Comparison of ENCODE assay signal across 12 cellular contexts in the genomic region with DNA sequence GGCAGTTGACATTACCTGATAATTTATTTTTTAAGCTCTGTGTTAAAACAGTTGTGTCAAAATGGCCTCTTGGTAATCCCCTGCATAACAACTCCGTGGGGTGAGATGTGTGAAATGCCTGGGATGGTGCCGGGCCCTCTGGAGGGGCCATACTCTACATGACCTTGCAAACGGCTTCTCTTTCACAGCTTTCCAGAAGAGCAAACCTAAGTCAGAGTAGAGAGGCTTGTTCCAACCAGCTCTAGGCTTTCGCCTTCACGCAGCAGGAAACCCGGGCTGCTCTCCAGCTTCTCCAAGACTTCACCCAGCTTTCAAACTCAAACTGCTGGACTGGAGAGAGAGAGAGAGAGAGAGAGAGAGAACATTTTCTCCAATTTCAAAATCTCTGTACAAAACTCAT.
DNase-seq lines count a peak whose midpoint lies in the region; ATAC-seq and TF ChIP-seq lines count a peak whose summit lies in the region.
"Had no signal": no experiment of that assay in that cellular context is flagged by ENCODE, and none has a peak within 500 bp of the region (broad histone marks: within the 10 kb centered on the region; RNA-seq: fewer than 3 reads in every experiment).

No MANE protein-coding gene starts in this region.

- POLR2A ChIA-PET in activated CD4-positive, alpha-beta memory T cell treated with anti-CD3 and anti-CD28 coated beads, Interleukin-2, amount 10 ng/mL, durations not matched to agents 7 days and 5 days (lab: Charles Lee) = interaction anchor here (1.1 to 2.9 kb wide), 6 partner anchors 9 to 107 kb away, joined by 3 to 15 read pairs (median 4); no protein-coding TSS in a partner anchor
- POLR2A ChIA-PET in activated CD4-positive, alpha-beta memory T cell treated with anti-CD3 and anti-CD28 coated beads for 36 hours (lab: Charles Lee) = no interaction called here

- DNase-seq in activated CD4-positive, alpha-beta memory T cell treated with anti-CD3 and anti-CD28 coated beads, Interleukin-2, amount 10 ng/mL, durations not matched to agents 7 days and 5 days = no peak
- DNase-seq in activated CD4-positive, alpha-beta memory T cell treated with anti-CD3 and anti-CD28 coated beads for 36 hours = no peak
- DNase-seq in fibroblast of lung (ENCODE audit: low read depth in 2 of 2) = peak; percentile 40 to 72
- peak; percentile 44 for DNase-seq in midbrain (lab: John Stamatoyannopoulos, UW)
- peak; percentile 54 for DNase-seq in ureter (ENCODE audit: low spot score)
- DNase-seq in HUDEP-2 (lab: John Stamatoyannopoulos, UW; ENCODE audit: unreplicated experiment in 76 of 76) = no peak
- no peak for DNase-seq in dedifferentiated amniotic fluid mesenchymal stem cell (ENCODE audit: extremely low spot score)
- DNase-seq: NCI-H1694 treated with DMSO at 0.1 percent for 48 hours; stimulated activated naive CD8-positive, alpha-beta T cell treated with anti-CD3 and anti-CD28 coated beads, Interleukin-15, amount 100 ng/mL, for 72 hours had no signal

- H3K79me2 ChIP-seq in fibroblast of lung (ENCODE audit: control insufficient read depth, insufficient read depth, low read length) = no peaks in the 10 kb centered on the region

- no peak overlapping the region for H3K27ac ChIP-seq in fibroblast of lung (ENCODE audit: insufficient read depth, low read length)

- no peak for ATAC-seq in HG02623 (IDR thresholded peaks at IDR 0.05; ENCODE audit: unreplicated experiment)
- ATAC-seq: stimulated activated naive CD8-positive, alpha-beta T cell treated with anti-CD3 and anti-CD28 coated beads, Interleukin-15, amount 100 ng/mL, for 72 hours had no signal

- peak overlapping the region; percentile 35 for H3K27ac Mint-ChIP-seq in activated CD4-positive, alpha-beta memory T cell treated with anti-CD3 and anti-CD28 coated beads, Interleukin-2, amount 10 ng/mL, durations not matched to agents 7 days and 5 days
- no peak overlapping the region for H3K27ac Mint-ChIP-seq in activated CD4-positive, alpha-beta memory T cell treated with anti-CD3 and anti-CD28 coated beads for 36 hours
- H3K27ac Mint-ChIP-seq: CD14-positive monocyte; memory B cell; stimulated activated naive CD8-positive, alpha-beta T cell treated with anti-CD3 and anti-CD28 coated beads, Interleukin-15, amount 100 ng/mL, for 72 hours had no signal

- H3K4me3 Mint-ChIP-seq in activated CD4-positive, alpha-beta memory T cell treated with anti-CD3 and anti-CD28 coated beads, Interleukin-2, amount 10 ng/mL, durations not matched to agents 7 days and 5 days = no peak overlapping the region
- no peak overlapping the region for H3K4me3 Mint-ChIP-seq in activated CD4-positive, alpha-beta memory T cell treated with anti-CD3 and anti-CD28 coated beads for 36 hours
- H3K4me3 Mint-ChIP-seq: CD14-positive monocyte; memory B cell; stimulated activated naive CD8-positive, alpha-beta T cell treated with anti-CD3 and anti-CD28 coated beads, Interleukin-15, amount 100 ng/mL, for 72 hours had no signal

- no peaks in the 10 kb centered on the region for H3K36me3 ChIP-seq in fibroblast of lung (ENCODE audit: control insufficient read depth, insufficient read depth, low read length)

- no peak for TF ChIP-seq CTCF in fibroblast of lung (conservative IDR thresholded peaks at IDR 0.05 in 1 of 2, IDR thresholded peaks at IDR 0.05 in 1 of 2; ENCODE audit: low read depth in 1 of 2, low read length in 2 of 2)

- no peak overlapping the region for H3K9ac ChIP-seq in fibroblast of lung (ENCODE audit: insufficient read depth, low read length)

- H3K4me3 ChIP-seq in fibroblast of lung (replicated peaks in 1 of 4; ENCODE audit: control extremely low read depth in 1 of 4, insufficient read depth in 1 of 4, low read depth in 3 of 4, low read length in 4 of 4) = no peak overlapping the region

- H3K4me2 ChIP-seq in fibroblast of lung (ENCODE audit: extremely low read depth, insufficient read depth, low read length) = no peak overlapping the region

- no peaks in the 10 kb centered on the region for H4K20me1 ChIP-seq in fibroblast of lung (ENCODE audit: control insufficient read depth, extremely low read depth, insufficient read depth, low read length)

- no peaks in the 10 kb centered on the region for H3K4me1 ChIP-seq in fibroblast of lung (ENCODE audit: control insufficient read depth, extremely low read depth, insufficient read depth, low read length)

- H3K27me3 Mint-ChIP-seq in activated CD4-positive, alpha-beta memory T cell treated with anti-CD3 and anti-CD28 coated beads, Interleukin-2, amount 10 ng/mL, durations not matched to agents 7 days and 5 days = no peaks in the 10 kb centered on the region
- no peaks in the 10 kb centered on the region for H3K27me3 Mint-ChIP-seq in activated CD4-positive, alpha-beta memory T cell treated with anti-CD3 and anti-CD28 coated beads for 36 hours
- H3K27me3 Mint-ChIP-seq: memory B cell; stimulated activated naive CD8-positive, alpha-beta T cell treated with anti-CD3 and anti-CD28 coated beads, Interleukin-15, amount 100 ng/mL, for 72 hours had no signal

- CTCF ChIA-PET in activated CD4-positive, alpha-beta memory T cell treated with anti-CD3 and anti-CD28 coated beads, Interleukin-2, amount 10 ng/mL, durations not matched to agents 7 days and 5 days (lab: Charles Lee) = interaction anchor here (1.5 to 1.7 kb wide), 4 partner anchors 9 to 207 kb away, joined by 4 to 7 read pairs (median 4); no protein-coding TSS in a partner anchor
- CTCF ChIA-PET in activated CD4-positive, alpha-beta memory T cell treated with anti-CD3 and anti-CD28 coated beads for 36 hours (lab: Charles Lee) = interaction anchor here (1.1 kb wide), 1 partner anchor 35 kb away, joined by 3 read pairs; no protein-coding TSS in a partner anchor

- peaks cover 8% of the 10 kb centered on the region for H3K9me3 Mint-ChIP-seq in activated CD4-positive, alpha-beta memory T cell treated with anti-CD3 and anti-CD28 coated beads, Interleukin-2, amount 10 ng/mL, durations not matched to agents 7 days and 5 days
- no peaks in the 10 kb centered on the region for H3K9me3 Mint-ChIP-seq in activated CD4-positive, alpha-beta memory T cell treated with anti-CD3 and anti-CD28 coated beads for 36 hours
- H3K9me3 Mint-ChIP-seq: CD14-positive monocyte, memory B cell had no signal

- H3K36me3 Mint-ChIP-seq in activated CD4-positive, alpha-beta memory T cell treated with anti-CD3 and anti-CD28 coated beads, Interleukin-2, amount 10 ng/mL, durations not matched to agents 7 days and 5 days (ENCODE audit: low read depth) = peaks cover 9% of the 10 kb centered on the region
- no peaks in the 10 kb centered on the region for H3K36me3 Mint-ChIP-seq in activated CD4-positive, alpha-beta memory T cell treated with anti-CD3 and anti-CD28 coated beads for 36 hours
- H3K36me3 Mint-ChIP-seq: CD14-positive monocyte, memory B cell had no signal

- no peaks in the 10 kb centered on the region for H3K9me3 ChIP-seq in fibroblast of lung (ENCODE audit: control insufficient read depth, insufficient read depth, low read depth, low read length)

- H3K4me1 Mint-ChIP-seq in activated CD4-positive, alpha-beta memory T cell treated with anti-CD3 and anti-CD28 coated beads, Interleukin-2, amount 10 ng/mL, durations not matched to agents 7 days and 5 days = peaks cover 20% of the 10 kb centered on the region
- peaks cover 17% of the 10 kb centered on the region for H3K4me1 Mint-ChIP-seq in activated CD4-positive, alpha-beta memory T cell treated with anti-CD3 and anti-CD28 coated beads for 36 hours (ENCODE audit: low read depth)
- H3K4me1 Mint-ChIP-seq: memory B cell had no signal

- H3K27me3 ChIP-seq in fibroblast of lung (ENCODE audit: control insufficient read depth, insufficient read depth, low read length) = no peaks in the 10 kb centered on the region

- intact Hi-C loops in activated CD4-positive, alpha-beta memory T cell treated with anti-CD3 and anti-CD28 coated beads for 36 hours (cut with micrococcal nuclease) = no loop called here

- H2AFZ ChIP-seq in fibroblast of lung (ENCODE audit: low read length) = peak overlapping the region; percentile 5

Comparison
In these comparisons a context has a peak if more than half of its experiments do, and no peak if none do; other contexts are left out.
1. DNase-seq: peak in fibroblast of lung (2 of 2), midbrain (single experiment) and ureter (single experiment); none in activated CD4-positive, alpha-beta memory T cell treated with anti-CD3 and anti-CD28 coated beads, Interleukin-2, amount 10 ng/mL, durations not matched to agents 7 days and 5 days (single experiment), activated CD4-positive, alpha-beta memory T cell treated with anti-CD3 and anti-CD28 coated beads for 36 hours (single experiment), HUDEP-2 (0 of 76) and dedifferentiated amniotic fluid mesenchymal stem cell (single experiment).